Comparison of ENCODE assay signal across 8 cellular contexts in the genomic region with DNA sequence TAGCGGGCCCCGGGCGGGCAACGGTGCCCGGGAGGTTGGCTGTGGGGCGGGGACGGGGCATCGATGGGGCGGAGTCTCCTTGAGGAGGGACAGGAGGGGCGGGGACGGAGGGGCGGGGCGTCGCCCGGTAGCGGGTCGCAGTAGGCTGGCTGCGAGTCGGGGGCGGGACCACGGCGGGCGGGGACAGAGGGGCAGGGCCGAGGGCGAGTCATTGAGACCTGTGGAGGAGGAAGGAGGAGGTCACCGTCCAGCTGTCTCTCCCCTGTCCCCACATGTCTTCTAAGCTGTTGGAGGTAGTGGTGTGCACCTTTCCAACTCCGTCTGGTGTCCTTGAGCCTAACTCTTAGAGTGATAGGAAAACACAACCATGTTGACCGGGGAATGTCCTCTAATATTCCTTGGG. TPM values are rescaled to one million over a fixed set of nuclear protein-coding genes. Genes with fewer than 3 reads are reported as not detected.
DNase-seq lines count a peak whose midpoint lies in the region; ATAC-seq and TF ChIP-seq lines count a peak whose summit lies in the region.

CRAT (minus strand) TSS at position 54 of the 403 bp plus-strand sequence. CDS start 284 bp downstream, outside the sequence.

- H3K27ac ChIP-seq in esophagus (ENCODE audit: low read depth in 2 of 2, low read length in 1 of 2), result peak within 1 kb of the TSS; percentile 96
- peak within 1 kb of the TSS; percentile 96 for H3K27ac ChIP-seq in muscle layer of colon (ENCODE audit: low read depth, low read length)

- H3K4me3 ChIP-seq in esophagus (ENCODE audit: low read depth in 1 of 2, low read length in 2 of 2), result peak within 1 kb of the TSS; percentile 74 to 91
- H3K4me3 ChIP-seq in muscle layer of colon (ENCODE audit: low read depth in 1 of 2, low read length in 2 of 2), result peak within 1 kb of the TSS; percentile 92 to 99

- H3K9ac ChIP-seq in muscle layer of colon (ENCODE audit: low read length), result peak within 1 kb of the TSS; percentile 73

- H3K27me3 ChIP-seq in esophagus (ENCODE audit: control insufficient read depth in 1 of 2, insufficient read depth in 2 of 2, low read length in 2 of 2) (no peaks in the 10 kb centered on the region), muscle layer of colon (ENCODE audit: control insufficient read depth in 1 of 2, insufficient read depth in 2 of 2, low read length in 2 of 2) (no peaks in the 10 kb centered on the region)

- H3K36me3 ChIP-seq in esophagus (ENCODE audit: control insufficient read depth in 2 of 2, insufficient read depth in 2 of 2, low read length in 1 of 2) (peaks cover 0 to 16% of the 10 kb centered on the region in 2 donors), muscle layer of colon (ENCODE audit: insufficient read depth, low read length) (peaks cover 8% of the 10 kb centered on the region)

- H3K4me1 ChIP-seq in esophagus (ENCODE audit: control insufficient read depth in 2 of 2, insufficient read depth in 2 of 2, low read length in 1 of 2) (peaks cover 2 to 30% of the 10 kb centered on the region in 2 donors), muscle layer of colon (ENCODE audit: insufficient read depth, low read length) (peaks cover 17% of the 10 kb centered on the region)

- DNase-seq in DMS153 treated with DMSO at 0.1 percent for 48 hours (lab: John Stamatoyannopoulos, UW; ENCODE audit: unreplicated experiment) (peak; percentile 78), KBM-7 (peak; percentile 83)
- DNase-seq in activated T-cell treated with anti-CD3 and anti-CD28 coated beads, Interleukin-2, amount 50 U/mL, for 48 hours, result peak; percentile 97 to 98
- DNase-seq in stimulated activated CD8-positive, alpha-beta memory T cell treated with anti-CD3 and anti-CD28 coated beads, Interleukin-4, amount 100 ng/mL, for 48 hours, result peak; percentile 98

- in situ Hi-C loops in KBM-7 (cut with MboI; ENCODE audit: low pct_unique_long_range_greater_than_20kb, low sequenced_read_pairs), result no loop called here

- 0 to 3% methylated on average over 18 to 28 of the region's 28 CpGs for WGBS in esophagus, 2 donors

- peak; percentile 45 for ATAC-seq in GM21717 (IDR thresholded peaks at IDR 0.05; ENCODE audit: unreplicated experiment)

- no peaks in the 10 kb centered on the region for H3K9me3 ChIP-seq in esophagus (ENCODE audit: control insufficient read depth in 2 of 2, insufficient read depth in 1 of 2, low read depth in 1 of 2, low read length in 1 of 2)
- H3K9me3 ChIP-seq in muscle layer of colon (ENCODE audit: low read length), result no peaks in the 10 kb centered on the region

TF ChIP-seq in PFSK-1, 5 proteins besides CTCF, POLR2A, EP300 and RAD21:
- TF ChIP-seq TAF1 (IDR thresholded peaks at IDR 0.05; ENCODE audit: borderline replicate concordance, insufficient read depth, low read length) (no peak; the same call in 1 of the 2 replicates), POLR2AphosphoS5 (IDR thresholded peaks at IDR 0.05; ENCODE audit: low read depth, low read length) (peak; percentile 97), REST (IDR thresholded peaks at IDR 0.05; ENCODE audit: insufficient read depth in 1 of 2, low read depth in 2 of 2, low read length in 2 of 2) (no peak)

RNA-seq across cellular contexts. Expression of gene CRAT, which starts in this region (rescaled TPM):
- polyA plus RNA-seq in PFSK-1 (2012; ENCODE audit: insufficient read length, low read depth), result 91.0 TPM
- 10 to 100 TPM; 26.6 to 36.7 TPM for polyA plus RNA-seq in esophagus

Comparison
In these comparisons a context has a peak if more than half of its experiments do, and no peak if none do; other contexts are left out.
1. Peak in every context shown above with its lines: DNase-seq, ATAC-seq, H3K4me3 ChIP-seq and H3K27ac ChIP-seq.